Comparison of ENCODE assay signal across 1 cellular context in genomic region chr9:16730162-16730561, GRCh38.
TF ChIP-seq lines count a peak whose summit lies in the region.

No MANE protein-coding gene starts in this region.

TF ChIP-seq in H1, 55 proteins besides CTCF, POLR2A, EP300 and RAD21 (continued from another document):
- TF ChIP-seq RNF2 (IDR thresholded peaks at IDR 0.05; ENCODE audit: borderline replicate concordance, low read depth, low read length, missing control alignments, poor library complexity, severe bottlenecking) (no peak), CEBPB (IDR thresholded peaks at IDR 0.05; ENCODE audit: low read depth, low read length) (peak; percentile 50; the same call in 1 of the 2 replicates), ATF3 (IDR thresholded peaks at IDR 0.05; ENCODE audit: insufficient read depth, low read depth, low read length) (no peak), CBX8 (IDR thresholded peaks at IDR 0.05; ENCODE audit: borderline replicate concordance, low read depth, low read length) (no peak), CHD2 (IDR thresholded peaks at IDR 0.05; ENCODE audit: low read length) (no peak)
